9 cellular contexts compared by ENCODE assay signal in genomic region chr14:75875958-75876357, GRCh38.
DNase-seq lines count a peak whose midpoint lies in the region; ATAC-seq, FAIRE-seq and TF ChIP-seq lines count a peak whose summit lies in the region.
"Had no signal": no experiment of that assay in that cellular context is flagged by ENCODE, and none has a peak within 500 bp of the region (broad histone marks: within the 10 kb centered on the region; RNA-seq: fewer than 3 reads in every experiment).

No MANE protein-coding gene starts in this region.

- peaks cover 12 to 14% of the 10 kb centered on the region in 2 donors for H3K4me1 Mint-ChIP-seq in natural killer cell
- H3K4me1 Mint-ChIP-seq in activated T-helper 2 cell treated with anti-CD3 and anti-CD28 coated beads, Interferon-gamma antibody, Interleukin-2, Interleukin-4, amounts not matched to agents 10 μg/mL and 5 μg/mL and 100 μg/mL, durations not matched to agents 14 hours and 24 hours and 36 hours (ENCODE audit: low read depth): peaks cover 28% of the 10 kb centered on the region

- H3K27me3 Mint-ChIP-seq in natural killer cell (ENCODE audit: low read depth in 2 of 2): no peaks in the 10 kb centered on the region
- H3K27me3 Mint-ChIP-seq in activated T-helper 2 cell treated with anti-CD3 and anti-CD28 coated beads, Interferon-gamma antibody, Interleukin-2, Interleukin-4, amounts not matched to agents 10 μg/mL and 5 μg/mL and 100 μg/mL, durations not matched to agents 14 hours and 24 hours and 36 hours (ENCODE audit: low read depth): no peaks in the 10 kb centered on the region

- TF ChIP-seq POLR2A in H54 (IDR thresholded peaks at IDR 0.05; ENCODE audit: low read depth, low read length): no peak

- no peak overlapping the region for H3K4me3 Mint-ChIP-seq in natural killer cell
- no peak overlapping the region for H3K4me3 Mint-ChIP-seq in activated T-helper 2 cell treated with anti-CD3 and anti-CD28 coated beads, Interferon-gamma antibody, Interleukin-2, Interleukin-4, amounts not matched to agents 10 μg/mL and 5 μg/mL and 100 μg/mL, durations not matched to agents 14 hours and 24 hours and 36 hours (ENCODE audit: low read depth)

- DNase-seq in H54 (ENCODE audit: insufficient read length, low spot score): no peak
- DNase-seq in natural killer cell: no peak
- no peak for DNase-seq in SHP77 treated with DMSO at 0.1 percent for 48 hours (lab: John Stamatoyannopoulos, UW)
- DNase-seq in mesenteric fat pad (ENCODE audit: low spot score): no peak
- DNase-seq in NCI-H748 (lab: John Stamatoyannopoulos, UW; ENCODE audit: unreplicated experiment): no peak
- no peak for DNase-seq in activated T-helper 2 cell treated with anti-CD3 and anti-CD28 coated beads, Interferon-gamma antibody, Interleukin-2, Interleukin-4, amounts not matched to agents 10 μg/mL and 5 μg/mL and 100 μg/mL, durations not matched to agents 14 hours and 24 hours and 36 hours (ENCODE audit: low spot score)
- DNase-seq: NCI-H1417 had no signal

- FAIRE-seq in H54 (lab: Jason Lieb, UNC): peak; percentile 6

- TF ChIP-seq CTCF in natural killer cell (IDR thresholded peaks at IDR 0.05): no peak

- H3K9me3 Mint-ChIP-seq in natural killer cell: no peaks in the 10 kb centered on the region
- no peaks in the 10 kb centered on the region for H3K9me3 Mint-ChIP-seq in activated T-helper 2 cell treated with anti-CD3 and anti-CD28 coated beads, Interferon-gamma antibody, Interleukin-2, Interleukin-4, amounts not matched to agents 10 μg/mL and 5 μg/mL and 100 μg/mL, durations not matched to agents 14 hours and 24 hours and 36 hours

- ATAC-seq in GM18909 (IDR thresholded peaks at IDR 0.05; ENCODE audit: poor library complexity, unreplicated experiment) (peak; percentile 99), HG03558 (IDR thresholded peaks at IDR 0.05; ENCODE audit: extremely low read depth, unreplicated experiment) (peak; percentile 95), natural killer cell (peak; percentile 31 to 72 (median 69))

- H3K27ac Mint-ChIP-seq in natural killer cell: no peak overlapping the region
- H3K27ac Mint-ChIP-seq in activated T-helper 2 cell treated with anti-CD3 and anti-CD28 coated beads, Interferon-gamma antibody, Interleukin-2, Interleukin-4, amounts not matched to agents 10 μg/mL and 5 μg/mL and 100 μg/mL, durations not matched to agents 14 hours and 24 hours and 36 hours: no peak overlapping the region

- H3K36me3 Mint-ChIP-seq in natural killer cell: no peaks in the 10 kb centered on the region
- H3K36me3 Mint-ChIP-seq in activated T-helper 2 cell treated with anti-CD3 and anti-CD28 coated beads, Interferon-gamma antibody, Interleukin-2, Interleukin-4, amounts not matched to agents 10 μg/mL and 5 μg/mL and 100 μg/mL, durations not matched to agents 14 hours and 24 hours and 36 hours (ENCODE audit: low read depth): peaks cover 5% of the 10 kb centered on the region

- intact Hi-C loops in natural killer cell (cut with micrococcal nuclease): no loop called here
- intact Hi-C loops in activated T-helper 2 cell treated with anti-CD3 and anti-CD28 coated beads, Interferon-gamma antibody, Interleukin-2, Interleukin-4, amounts not matched to agents 10 μg/mL and 5 μg/mL and 100 μg/mL, durations not matched to agents 14 hours and 24 hours and 36 hours (cut with micrococcal nuclease): no loop called here
